ENCODE assay signal across 8 cellular contexts in the genomic region with DNA sequence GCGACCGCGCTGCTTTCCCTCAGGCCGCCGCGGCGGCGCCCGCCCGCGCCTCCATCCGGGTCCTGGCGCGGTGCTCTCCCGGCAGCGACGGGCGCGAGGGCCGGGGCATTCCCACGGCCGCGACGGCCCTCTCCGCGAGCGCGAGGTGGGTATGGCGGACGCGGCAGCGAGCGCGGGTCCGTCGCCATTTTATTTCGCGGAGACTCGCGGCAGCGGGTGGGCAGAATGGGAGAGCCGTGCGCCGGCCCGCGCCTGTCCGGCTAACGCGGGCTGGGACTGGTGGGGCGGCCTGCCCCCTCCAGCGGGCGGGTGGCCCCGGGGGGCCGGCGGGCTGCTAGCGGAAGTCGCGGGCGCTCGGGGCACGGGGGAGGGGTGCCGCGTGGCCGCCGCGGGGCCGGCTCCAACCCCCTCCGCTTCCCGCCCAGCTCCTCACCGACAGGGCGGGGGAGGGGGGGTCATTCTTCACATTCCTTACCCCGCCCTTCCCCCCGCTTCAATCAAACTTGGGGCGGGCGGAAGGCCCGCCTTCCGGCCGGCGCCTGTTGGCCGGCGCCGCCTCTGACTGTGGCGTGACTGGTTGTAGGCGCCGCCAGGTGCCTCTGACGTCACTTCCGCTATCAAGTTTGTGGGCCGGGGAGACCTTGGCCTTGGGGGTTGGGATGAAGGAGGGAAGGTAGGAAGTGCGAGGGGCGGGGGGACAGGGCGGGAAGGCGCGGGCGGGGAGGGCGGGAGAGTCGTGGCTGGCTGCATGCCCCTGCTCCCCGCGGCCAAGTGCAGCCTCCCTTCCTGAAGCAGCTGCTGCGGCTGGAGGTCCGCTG.
DNase-seq lines count a peak whose midpoint lies in the region; ATAC-seq and TF ChIP-seq lines count a peak whose summit lies in the region.

No MANE protein-coding gene starts in this region.

- H3K79me2 ChIP-seq in OCI-LY3 (ENCODE audit: low read length): peaks cover 51% of the 10 kb centered on the region

- no peaks in the 10 kb centered on the region for H3K27me3 ChIP-seq in OCI-LY3 (ENCODE audit: low read depth, low read length)

- peak; percentile 81 for DNase-seq in DMS114 treated with DMSO at 0.1 percent for 48 hours (lab: John Stamatoyannopoulos, UW; ENCODE audit: unreplicated experiment)
- peak; percentile 89 for DNase-seq in HuH-7.5 (ENCODE audit: low spot score)
- DNase-seq in activated T-cell treated with anti-CD3 and anti-CD28 coated beads for 4 hours: peak; percentile 92
- peak; percentile 89 for DNase-seq in epithelial cell of prostate (ENCODE audit: low read depth, low spot score)
- peak; percentile 97 to 99 (median 98) for DNase-seq in mucosa of descending colon
- peak; percentile 85 for DNase-seq in stimulated activated CD8-positive, alpha-beta memory T cell treated with anti-CD3 and anti-CD28 coated beads, Interleukin-4, amount 100 ng/mL, for 1 hour (ENCODE audit: low read depth in 2 of 2, low spot score in 1 of 2)

- no peak for TF ChIP-seq CTCF in OCI-LY3 (IDR thresholded peaks at IDR 0.05; ENCODE audit: low read depth, low read length)
- no peak for TF ChIP-seq CTCF in mucosa of descending colon (IDR thresholded peaks at IDR 0.05)

- peak overlapping the region; percentile 76 for H3K4me2 ChIP-seq in OCI-LY3 (ENCODE audit: low read length)

- H3K36me3 ChIP-seq in OCI-LY3 (replicated peaks; ENCODE audit: low read depth, low read length) (peaks cover 10% of the 10 kb centered on the region), mucosa of descending colon (ENCODE audit: low read depth) (peaks cover 4% of the 10 kb centered on the region)

- ATAC-seq in GM21528 (IDR thresholded peaks at IDR 0.05; ENCODE audit: low FRiP score, unreplicated experiment) (peak; percentile 61), mucosa of descending colon (peak; percentile 86)

- peak overlapping the region; percentile 99 for H3K9ac ChIP-seq in OCI-LY3 (ENCODE audit: low read length)

- H3K4me1 ChIP-seq in OCI-LY3 (ENCODE audit: low read length) (peaks cover 32% of the 10 kb centered on the region), mucosa of descending colon (ENCODE audit: low read depth) (peaks cover 40% of the 10 kb centered on the region)

- intact Hi-C loops in mucosa of descending colon (cut with DNase I, micrococcal nuclease): no loop called here

- H3K27ac ChIP-seq in OCI-LY3 (ENCODE audit: low read length) (peak overlapping the region; percentile 93), epithelial cell of prostate (peak overlapping the region; percentile 97)

- H2AFZ ChIP-seq in OCI-LY3 (ENCODE audit: low read depth, low read length): no peak overlapping the region

- H3K9me3 ChIP-seq in OCI-LY3 (ENCODE audit: insufficient read depth, low read length): no peaks in the 10 kb centered on the region
- H3K9me3 ChIP-seq in mucosa of descending colon: no peaks in the 10 kb centered on the region

- H3K4me3 ChIP-seq in OCI-LY3 (ENCODE audit: low read length) (peak overlapping the region; percentile 83), mucosa of descending colon (peak overlapping the region; percentile 87)

- H4K20me1 ChIP-seq in OCI-LY3 (ENCODE audit: insufficient read depth, low read length): peaks cover 42% of the 10 kb centered on the region

Comparison
In these comparisons a context has a peak if more than half of its experiments do, and no peak if none do; other contexts are left out.
1. Peak in every context shown above with its lines: DNase-seq, ATAC-seq, H3K4me3 ChIP-seq and H3K27ac ChIP-seq.